Comparison of ENCODE assay signal across 8 cellular contexts in the genomic region with DNA sequence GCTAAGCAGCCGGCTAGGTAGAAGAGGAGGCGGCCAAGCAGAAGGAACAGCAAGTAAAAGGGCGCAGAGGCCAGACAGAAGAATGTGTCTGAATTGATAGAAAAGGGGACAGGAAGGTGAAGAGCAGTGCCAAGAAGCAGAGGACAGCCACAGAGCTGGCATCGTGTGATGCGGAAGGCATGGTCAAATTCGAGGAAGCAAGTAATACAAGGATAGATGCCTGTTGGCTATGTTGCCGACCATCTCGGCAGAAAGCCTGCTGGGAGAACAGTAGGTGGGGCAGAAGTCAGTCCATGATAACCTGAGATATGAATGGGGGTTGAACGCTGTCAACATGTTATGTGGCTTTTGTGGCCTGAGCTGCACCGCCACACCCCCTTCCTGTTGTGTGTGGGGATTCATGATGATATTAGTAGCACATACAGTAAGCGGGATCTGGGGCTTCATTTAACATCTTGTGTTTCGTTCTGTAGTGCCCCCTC. TPM values are rescaled to one million over a fixed set of nuclear protein-coding genes. Genes with fewer than 3 reads are reported as not detected.
A peak's percentile ranks its signal among the peaks of the same experiment; 100 is the strongest.
DNase-seq lines count a peak whose midpoint lies in the region; ATAC-seq and TF ChIP-seq lines count a peak whose summit lies in the region.

No MANE protein-coding gene starts in this region.

- 51 to 66% methylated on average over 12 of the region's 12 CpGs for WGBS in heart right ventricle, 2 donors

- peak in 7 of 8 donors; percentile 25 to 46 (median 39) for ATAC-seq in heart right ventricle
- ATAC-seq in upper lobe of right lung: peak; percentile 53
- no peak for ATAC-seq in foreskin keratinocyte

- no peak for DNase-seq in heart right ventricle
- no peak for DNase-seq in cardiac septum (ENCODE audit: low spot score)
- DNase-seq in activated CD4-positive, alpha-beta T cell treated with anti-CD3 and anti-CD28 coated beads for 48 hours: peak; percentile 67
- DNase-seq in left kidney (ENCODE audit: low read depth, low spot score): peak; percentile 15
- no peak for DNase-seq in upper lobe of right lung
- no peak for DNase-seq in SHP77 treated with DMSO at 0.1 percent for 48 hours (lab: John Stamatoyannopoulos, UW)
- no peak for DNase-seq in HuH-7 (ENCODE audit: low spot score)
- DNase-seq in foreskin keratinocyte: no peak

- H3K36me3 ChIP-seq in heart right ventricle: no peaks in the 10 kb centered on the region
- no peaks in the 10 kb centered on the region for H3K36me3 ChIP-seq in upper lobe of right lung

- peak overlapping the region in 3 of 10 donors; percentile 10 to 27 (median 19) for H3K4me3 ChIP-seq in heart right ventricle
- H3K4me3 ChIP-seq in upper lobe of right lung: peak overlapping the region; percentile 3

- H3K27me3 ChIP-seq in heart right ventricle: peaks cover 0 to 12% (median 3%) of the 10 kb centered on the region in 7 donors
- no peaks in the 10 kb centered on the region for H3K27me3 ChIP-seq in upper lobe of right lung
- peaks cover 4% of the 10 kb centered on the region for H3K27me3 ChIP-seq in foreskin keratinocyte

- H3K27ac ChIP-seq in heart right ventricle (peak overlapping the region in 5 of 10 donors; percentile 0 to 67 (median 30)), upper lobe of right lung (peak overlapping the region; percentile 12), foreskin keratinocyte (no peak overlapping the region)

- H3K9me3 ChIP-seq in heart right ventricle: no peaks in the 10 kb centered on the region
- no peaks in the 10 kb centered on the region for H3K9me3 ChIP-seq in upper lobe of right lung

- H3K4me1 ChIP-seq in heart right ventricle (peaks cover 0 to 69% (median 22%) of the 10 kb centered on the region in 9 donors), upper lobe of right lung (peaks cover 8% of the 10 kb centered on the region), foreskin keratinocyte (no peaks in the 10 kb centered on the region)

- intact Hi-C loops in heart right ventricle (cut with DNase I): loop anchor here in 4 of 10 donors (5.0 to 10.0 kb wide), 4 partner anchors 84 to 1544 kb away; no protein-coding TSS in a partner anchor
- intact Hi-C loops in cardiac septum (cut with DNase I): no loop called here
- intact Hi-C loops in upper lobe of right lung (cut with DNase I): no loop called here

- TF ChIP-seq CTCF in heart right ventricle (IDR thresholded peaks at IDR 0.05) (no peak), upper lobe of right lung (IDR thresholded peaks at IDR 0.05) (no peak), foreskin keratinocyte (conservative IDR thresholded peaks at IDR 0.05) (no peak)

RNA-seq across cellular contexts. Expression of a gene that starts 25.7 kb away (rescaled TPM):
- total RNA-seq in heart right ventricle: 10 to 100 TPM in 4 of 10 donors, 1 to 10 TPM in 6; 3.3 to 12.8 (median 8.9) TPM
- polyA plus RNA-seq in heart right ventricle: 1 to 10 TPM; 1.8 TPM
- 6.9 TPM for total RNA-seq in cardiac septum
- 13.9 TPM for total RNA-seq in upper lobe of right lung
- total RNA-seq in foreskin keratinocyte: 0.11 TPM in 1 of 2 replicates, not detected in the other
- not detected in 2 replicates for polyA plus RNA-seq in foreskin keratinocyte

Comparison
In these comparisons a context has a peak if more than half of its experiments do, and no peak if none do; other contexts are left out.
1. DNase-seq: peak in activated CD4-positive, alpha-beta T cell treated with anti-CD3 and anti-CD28 coated beads for 48 hours (single experiment) and left kidney (single experiment); none in heart right ventricle (0 of 2), cardiac septum (single experiment), upper lobe of right lung (single experiment), SHP77 treated with DMSO at 0.1 percent for 48 hours (single experiment), HuH-7 (single experiment) and foreskin keratinocyte (0 of 2).